8 cellular contexts compared by ENCODE assay signal in the genomic region with DNA sequence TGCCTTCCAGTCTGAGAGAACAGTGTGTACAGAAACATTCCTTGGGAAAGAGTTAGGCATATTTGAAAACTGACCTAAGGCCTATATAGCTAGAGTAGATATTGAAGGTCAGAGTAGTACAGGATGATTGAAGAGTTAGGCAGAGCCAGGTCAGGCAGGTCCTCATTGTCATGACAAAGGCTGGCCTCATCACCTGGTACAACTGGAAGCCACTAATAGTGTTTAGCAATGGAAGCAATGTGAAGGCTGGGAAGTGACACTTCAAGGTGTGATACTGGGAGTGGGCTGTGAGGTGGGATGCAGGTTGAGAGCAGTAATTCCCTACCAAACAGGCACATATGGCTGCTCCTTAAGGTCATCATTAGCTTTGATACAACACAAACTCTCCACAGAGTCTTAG.
"Had no signal": no experiment of that assay in that cellular context is flagged by ENCODE, and none has a peak within 500 bp of the region (broad histone marks: within the 10 kb centered on the region; RNA-seq: fewer than 3 reads in every experiment).

No MANE protein-coding gene starts in this region.

- H3K4me3 Mint-ChIP-seq: HFFc6 had no signal

- H3K4me3 ChIP-seq: GM23248, HAP-1, K562 had no signal

- H3K27ac ChIP-seq: GM23248 had no signal

- H3K36me3 ChIP-seq: HAP-1 had no signal

- DNase-seq: GM23248, H7, HFFc6, IMR-90, KG1 had no signal

- H3K9me3 ChIP-seq: HAP-1 had no signal

- H3K9ac ChIP-seq: GM23248 had no signal

- ATAC-seq: HCT116, K562 had no signal

- H3K27ac Mint-ChIP-seq: HFFc6 had no signal
